Comparison of ENCODE assay signal across 14 cellular contexts in the genomic region with DNA sequence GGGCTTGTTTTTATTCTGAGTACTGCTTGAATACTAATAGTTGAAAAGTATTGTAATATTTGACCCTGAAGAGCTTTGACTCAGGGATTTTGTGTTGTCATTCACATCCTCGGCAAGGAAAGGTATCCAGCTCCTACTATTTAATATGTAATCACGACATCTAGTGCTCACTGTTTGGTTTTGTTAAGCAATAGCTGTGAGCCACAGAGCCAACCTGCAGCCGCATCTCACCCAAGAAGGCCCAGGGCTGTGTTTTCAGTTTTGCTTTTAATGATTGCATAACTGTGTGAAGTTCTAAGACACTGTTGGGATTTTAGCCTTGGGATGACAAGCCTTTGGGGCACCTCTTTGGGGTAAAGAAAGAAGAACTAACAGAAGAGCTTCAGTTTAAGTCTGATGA.
A peak's percentile ranks its signal among the peaks of the same experiment; 100 is the strongest.
DNase-seq lines count a peak whose midpoint lies in the region; TF ChIP-seq lines count a peak whose summit lies in the region.
"Had no signal": no experiment of that assay in that cellular context is flagged by ENCODE, and none has a peak within 500 bp of the region (broad histone marks: within the 10 kb centered on the region; RNA-seq: fewer than 3 reads in every experiment).

No MANE protein-coding gene starts in this region.

- POLR2A ChIA-PET in RWPE1 (lab: Yijun Ruan, JAX; ENCODE audit: low non-redundant PET) = no interaction called here

- H3K27me3 Mint-ChIP-seq in type B pancreatic cell (no peaks in the 10 kb centered on the region), glutamatergic neuron (ENCODE audit: unreplicated experiment) (no peaks in the 10 kb centered on the region)
- H3K27me3 Mint-ChIP-seq: activated naive CD8-positive, alpha-beta T cell treated with anti-CD3 and anti-CD28 coated beads for 36 hours had no signal

- H3K4me3 ChIP-seq in hepatocyte (no peak overlapping the region), testis (no peak overlapping the region)
- H3K4me3 ChIP-seq: coronary artery had no signal

- H3K9me3 Mint-ChIP-seq in type B pancreatic cell (no peaks in the 10 kb centered on the region), glutamatergic neuron (ENCODE audit: unreplicated experiment) (no peaks in the 10 kb centered on the region)
- H3K9me3 Mint-ChIP-seq: activated naive CD8-positive, alpha-beta T cell treated with anti-CD3 and anti-CD28 coated beads for 36 hours; T-helper 2 cell treated with Interferon-gamma antibody and Interleukin-4, amounts not matched to agents 5 μg/mL and 100 μg/mL, for 36 hours had no signal

- H3K9me3 ChIP-seq in hepatocyte (ENCODE audit: low read depth) (no peaks in the 10 kb centered on the region), testis (no peaks in the 10 kb centered on the region)

- H3K36me3 ChIP-seq in hepatocyte (replicated peaks; ENCODE audit: insufficient read depth, low read depth) = peaks cover 2% of the 10 kb centered on the region
- H3K36me3 ChIP-seq in testis (ENCODE audit: low read depth, missing control alignments) = no peaks in the 10 kb centered on the region

- H3K4me3 Mint-ChIP-seq in type B pancreatic cell (peak overlapping the region; percentile 44), glutamatergic neuron (ENCODE audit: unreplicated experiment) (no peak overlapping the region)
- H3K4me3 Mint-ChIP-seq: activated naive CD8-positive, alpha-beta T cell treated with anti-CD3 and anti-CD28 coated beads for 36 hours; T-helper 2 cell treated with Interferon-gamma antibody and Interleukin-4, amounts not matched to agents 5 μg/mL and 100 μg/mL, for 36 hours had no signal

- H3K36me3 Mint-ChIP-seq in type B pancreatic cell (peaks cover 4% of the 10 kb centered on the region), glutamatergic neuron (ENCODE audit: unreplicated experiment) (no peaks in the 10 kb centered on the region)
- H3K36me3 Mint-ChIP-seq: activated naive CD8-positive, alpha-beta T cell treated with anti-CD3 and anti-CD28 coated beads for 36 hours had no signal

- no peak for TF ChIP-seq CTCF in RWPE1 (conservative IDR thresholded peaks at IDR 0.05; ENCODE audit: low read depth)
- peak; percentile 25 for TF ChIP-seq CTCF in hepatocyte (IDR thresholded peaks at IDR 0.05; ENCODE audit: poor library complexity)
- TF ChIP-seq CTCF in type B pancreatic cell (conservative IDR thresholded peaks at IDR 0.05) = no peak
- no peak for TF ChIP-seq CTCF in glutamatergic neuron (IDR thresholded peaks at IDR 0.05; ENCODE audit: partially characterized antibody, unreplicated experiment)
- TF ChIP-seq CTCF in testis (IDR thresholded peaks at IDR 0.05) = no peak

- 53% methylated on average over 3 of the region's 3 CpGs for WGBS in hepatocyte (ENCODE audit: low lambda C conversion rate, missing lambda C conversion rate)
- WGBS in testis, 2 donors = 57 to 59% methylated on average over 3 of the region's 3 CpGs

- H3K4me2 ChIP-seq in hepatocyte = peak overlapping the region; percentile 32

- CTCF ChIA-PET in RWPE1 (lab: Yijun Ruan, JAX) = interaction anchor here (0.6 kb wide), 2 partner anchors 75 to 94 kb away, joined by 3 to 6 read pairs; no protein-coding TSS in a partner anchor

- H3K4me1 ChIP-seq in hepatocyte (ENCODE audit: insufficient read depth) (no peaks in the 10 kb centered on the region), testis (no peaks in the 10 kb centered on the region)

- no peaks in the 10 kb centered on the region for H3K9me2 ChIP-seq in hepatocyte (replicated peaks; ENCODE audit: insufficient read depth)

- TF ChIP-seq POLR2A in testis (IDR thresholded peaks at IDR 0.05) = no peak

- intact Hi-C loops in testis (cut with DNase I; ENCODE audit: low total_unique reads) = no loop called here

- peaks cover 9% of the 10 kb centered on the region for H3K4me1 Mint-ChIP-seq in type B pancreatic cell (ENCODE audit: unreplicated experiment)
- no peaks in the 10 kb centered on the region for H3K4me1 Mint-ChIP-seq in glutamatergic neuron (ENCODE audit: low read depth, unreplicated experiment)
- H3K4me1 Mint-ChIP-seq: activated naive CD8-positive, alpha-beta T cell treated with anti-CD3 and anti-CD28 coated beads for 36 hours had no signal

- no peaks in the 10 kb centered on the region for H3K27me3 ChIP-seq in hepatocyte
- no peaks in the 10 kb centered on the region for H3K27me3 ChIP-seq in testis

- peaks cover 25% of the 10 kb centered on the region for H3K79me2 ChIP-seq in hepatocyte

- H3K27ac ChIP-seq in RWPE1 = no peak overlapping the region
- H3K27ac ChIP-seq in hepatocyte = no peak overlapping the region
- no peak overlapping the region for H3K27ac ChIP-seq in testis
- H3K27ac ChIP-seq: coronary artery had no signal

- H2AFZ ChIP-seq in hepatocyte = no peak overlapping the region

- no peaks in the 10 kb centered on the region for H4K20me1 ChIP-seq in hepatocyte (ENCODE audit: insufficient read depth, poor library complexity, severe bottlenecking)

- DNase-seq in KBM-7 = peak; percentile 3
- DNase-seq in RWPE1 (ENCODE audit: low spot score) = peak; percentile 31
- DNase-seq in hepatocyte (ENCODE audit: low spot score) = peak; percentile 58
- no peak for DNase-seq in type B pancreatic cell (ENCODE audit: extremely low spot score, unreplicated experiment)
- no peak for DNase-seq in hippocampal formation (lab: John Stamatoyannopoulos, UW)
- no peak for DNase-seq in glutamatergic neuron
- DNase-seq in testis = no peak
- DNase-seq: activated naive CD8-positive, alpha-beta T cell treated with anti-CD3 and anti-CD28 coated beads for 36 hours; HCEC 1CT; kidney glomerular epithelial cell; MM.1S; NCI-H748 treated with DMSO at 0.1 percent for 48 hours had no signal

- in situ Hi-C loops in KBM-7 (cut with MboI; ENCODE audit: low pct_unique_long_range_greater_than_20kb, low sequenced_read_pairs) = no loop called here

- peak overlapping the region; percentile 83 for H3K27ac Mint-ChIP-seq in type B pancreatic cell
- H3K27ac Mint-ChIP-seq in glutamatergic neuron (ENCODE audit: unreplicated experiment) = no peak overlapping the region
- H3K27ac Mint-ChIP-seq: activated naive CD8-positive, alpha-beta T cell treated with anti-CD3 and anti-CD28 coated beads for 36 hours; T-helper 2 cell treated with Interferon-gamma antibody and Interleukin-4, amounts not matched to agents 5 μg/mL and 100 μg/mL, for 36 hours had no signal

Comparison
In these comparisons a context has a peak if more than half of its experiments do, and no peak if none do; other contexts are left out.
1. DNase-seq: peak in KBM-7 (single experiment), RWPE1 (single experiment) and hepatocyte (single experiment); none in type B pancreatic cell (single experiment), hippocampal formation (0 of 2), glutamatergic neuron (single experiment) and testis (single experiment).